Comparison of ENCODE assay signal across 2 cellular contexts in the genomic region with DNA sequence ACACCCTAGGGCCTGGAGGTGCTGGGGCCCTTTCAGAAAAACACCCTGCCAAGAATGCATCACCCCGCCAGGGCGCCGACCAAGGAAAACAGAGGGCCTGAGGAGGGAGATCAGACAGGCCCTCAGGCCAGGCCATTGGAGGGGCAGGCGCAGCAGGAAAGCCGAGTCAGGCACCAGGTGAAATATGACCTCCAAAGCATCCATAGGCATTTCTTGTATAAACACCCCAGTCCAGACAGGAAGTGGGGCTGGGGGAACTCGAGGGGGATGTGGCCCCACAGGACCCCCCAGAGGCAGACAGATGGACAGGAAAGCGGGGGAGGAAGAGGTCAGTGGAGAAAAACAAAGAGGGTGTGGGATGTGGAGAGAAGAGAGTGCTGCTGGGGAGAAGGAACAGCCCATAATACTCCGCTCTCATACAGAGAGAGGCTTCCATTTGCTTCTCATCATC.
TF ChIP-seq lines count a peak whose summit lies in the region.

No MANE protein-coding gene starts in this region.

TF ChIP-seq in GM23338, 12 proteins besides CTCF, POLR2A, EP300 and RAD21:
- no peak for TF ChIP-seq JUNB (IDR thresholded peaks at IDR 0.05; ENCODE audit: unreplicated experiment)
- peak; percentile 68; the same call in 1 of the 2 replicates for TF ChIP-seq ETS1 (IDR thresholded peaks at IDR 0.05)

TF ChIP-seq in endothelial cell of umbilical vein, 7 proteins besides CTCF, POLR2A, EP300 and RAD21:
- TF ChIP-seq POLR2AphosphoS5 (IDR thresholded peaks at IDR 0.05; ENCODE audit: insufficient read depth, low read depth, low read length) (peak; percentile 81), MAX (IDR thresholded peaks at IDR 0.05; ENCODE audit: insufficient read depth, insufficient read length) (no peak)
